15 cellular contexts compared by ENCODE assay signal in genomic region chr6:130928993-130929678, GRCh38.
DNase-seq lines count a peak whose midpoint lies in the region; ATAC-seq, FAIRE-seq and TF ChIP-seq lines count a peak whose summit lies in the region.
"Had no signal": no experiment of that assay in that cellular context is flagged by ENCODE, and none has a peak within 500 bp of the region (broad histone marks: within the 10 kb centered on the region; RNA-seq: fewer than 3 reads in every experiment).

No MANE protein-coding gene starts in this region.

- peak in 4 of 8 donors; percentile 27 to 53 (median 48) for ATAC-seq in heart right ventricle
- ATAC-seq in gastrocnemius medialis = peak; percentile 27 to 73
- ATAC-seq in GM18517 (IDR thresholded peaks at IDR 0.05; ENCODE audit: unreplicated experiment) = no peak
- ATAC-seq: activated CD8-positive, alpha-beta memory T cell treated with anti-CD3 and anti-CD28 coated beads, Interleukin-2, amount 10 ng/mL, durations not matched to agents 7 days and 5 days had no signal

- no peaks in the 10 kb centered on the region for H4K20me1 ChIP-seq in astrocyte (ENCODE audit: insufficient read depth, low read length)

- no peaks in the 10 kb centered on the region for H3K9me3 Mint-ChIP-seq in astrocyte (ENCODE audit: unreplicated experiment)
- no peaks in the 10 kb centered on the region for H3K9me3 Mint-ChIP-seq in activated CD4-positive, alpha-beta memory T cell treated with anti-CD3 and anti-CD28 coated beads, Interleukin-2, amount 10 ng/mL, durations not matched to agents 7 days and 5 days

- H3K27me3 Mint-ChIP-seq in astrocyte (ENCODE audit: low read depth, unreplicated experiment) = no peaks in the 10 kb centered on the region
- no peaks in the 10 kb centered on the region for H3K27me3 Mint-ChIP-seq in activated CD4-positive, alpha-beta memory T cell treated with anti-CD3 and anti-CD28 coated beads, Interleukin-2, amount 10 ng/mL, durations not matched to agents 7 days and 5 days
- H3K27me3 Mint-ChIP-seq: activated CD8-positive, alpha-beta memory T cell treated with anti-CD3 and anti-CD28 coated beads, Interleukin-2, amount 10 ng/mL, durations not matched to agents 7 days and 5 days had no signal

- no peak overlapping the region for H3K4me3 Mint-ChIP-seq in astrocyte (ENCODE audit: unreplicated experiment)
- no peak overlapping the region for H3K4me3 Mint-ChIP-seq in activated CD4-positive, alpha-beta memory T cell treated with anti-CD3 and anti-CD28 coated beads, Interleukin-2, amount 10 ng/mL, durations not matched to agents 7 days and 5 days
- H3K4me3 Mint-ChIP-seq: activated CD8-positive, alpha-beta memory T cell treated with anti-CD3 and anti-CD28 coated beads, Interleukin-2, amount 10 ng/mL, durations not matched to agents 7 days and 5 days; CD4-positive, alpha-beta memory T cell; endodermal cell had no signal

- peak; percentile 54 for FAIRE-seq in astrocyte (lab: Jason Lieb, UNC)

- H3K9ac ChIP-seq in astrocyte (ENCODE audit: low read length) = no peak overlapping the region

- H3K79me2 ChIP-seq in astrocyte (ENCODE audit: insufficient read depth, low read length) = no peaks in the 10 kb centered on the region

- H3K36me3 Mint-ChIP-seq in astrocyte (ENCODE audit: low read depth, unreplicated experiment) = no peaks in the 10 kb centered on the region
- no peaks in the 10 kb centered on the region for H3K36me3 Mint-ChIP-seq in activated CD4-positive, alpha-beta memory T cell treated with anti-CD3 and anti-CD28 coated beads, Interleukin-2, amount 10 ng/mL, durations not matched to agents 7 days and 5 days (ENCODE audit: low read depth)

- H3K27me3 ChIP-seq in astrocyte (ENCODE audit: insufficient read depth, low read length) (no peaks in the 10 kb centered on the region), heart right ventricle (no peaks in the 10 kb centered on the region), gastrocnemius medialis (no peaks in the 10 kb centered on the region), thyroid gland (no peaks in the 10 kb centered on the region)
- H3K27me3 ChIP-seq: SJCRH30, stomach had no signal

- TF ChIP-seq CTCF in astrocyte (IDR thresholded peaks at IDR 0.05; ENCODE audit: insufficient read depth, low read depth, low read length) (no peak), heart right ventricle (IDR thresholded peaks at IDR 0.05) (no peak), gastrocnemius medialis (IDR thresholded peaks at IDR 0.05 in 4 of 5, conservative IDR thresholded peaks at IDR 0.05 in 1 of 5) (no peak), thyroid gland (IDR thresholded peaks at IDR 0.05) (no peak)

- intact Hi-C loops in heart right ventricle (cut with DNase I) (no loop called here), gastrocnemius medialis (cut with DNase I; ENCODE audit: low total_unique reads) (no loop called here), thyroid gland (cut with DNase I) (no loop called here)

- H3K9me3 ChIP-seq in astrocyte (ENCODE audit: insufficient read depth, low read depth, low read length) = no peaks in the 10 kb centered on the region
- H3K9me3 ChIP-seq in heart right ventricle = peaks cover 0 to 10% (median 0%) of the 10 kb centered on the region in 11 donors
- no peaks in the 10 kb centered on the region for H3K9me3 ChIP-seq in gastrocnemius medialis
- no peaks in the 10 kb centered on the region for H3K9me3 ChIP-seq in thyroid gland
- H3K9me3 ChIP-seq: SJCRH30, stomach had no signal

- TF ChIP-seq POLR2A in gastrocnemius medialis (IDR thresholded peaks at IDR 0.05) (no peak), thyroid gland (IDR thresholded peaks at IDR 0.05) (no peak)

- peaks cover 30% of the 10 kb centered on the region for H3K4me1 Mint-ChIP-seq in astrocyte (ENCODE audit: low read depth, unreplicated experiment)
- no peaks in the 10 kb centered on the region for H3K4me1 Mint-ChIP-seq in activated CD4-positive, alpha-beta memory T cell treated with anti-CD3 and anti-CD28 coated beads, Interleukin-2, amount 10 ng/mL, durations not matched to agents 7 days and 5 days
- H3K4me1 Mint-ChIP-seq: activated CD8-positive, alpha-beta memory T cell treated with anti-CD3 and anti-CD28 coated beads, Interleukin-2, amount 10 ng/mL, durations not matched to agents 7 days and 5 days; CD4-positive, alpha-beta memory T cell had no signal

- no peak overlapping the region for H3K27ac ChIP-seq in astrocyte (ENCODE audit: low read depth, low read length)
- H3K27ac ChIP-seq in heart right ventricle = peak overlapping the region in 6 of 10 donors; percentile 7 to 42 (median 20)
- peak overlapping the region in 3 of 4 donors; percentile 37 to 54 (median 40) for H3K27ac ChIP-seq in gastrocnemius medialis
- no peak overlapping the region for H3K27ac ChIP-seq in thyroid gland
- H3K27ac ChIP-seq: SJCRH30 had no signal

- DNase-seq in ELR (ENCODE audit: low read depth) (peak; percentile 52), astrocyte (ENCODE audit: low read depth) (peak; percentile 72), heart right ventricle (no peak), gastrocnemius medialis (no peak), thyroid gland (no peak)
- DNase-seq in stimulated activated CD4-positive, alpha-beta T cell treated with anti-CD3 and anti-CD28 coated beads, Interleukin-2, amount 100 ng/mL, for 48 hours = no peak
- no peak for DNase-seq in activated CD4-positive, alpha-beta memory T cell treated with anti-CD3 and anti-CD28 coated beads, Interleukin-2, amount 10 ng/mL, durations not matched to agents 7 days and 5 days
- DNase-seq: activated CD8-positive, alpha-beta memory T cell treated with anti-CD3 and anti-CD28 coated beads, Interleukin-2, amount 10 ng/mL, durations not matched to agents 7 days and 5 days; CD4-positive, alpha-beta memory T cell; endodermal cell; NCI-H1436 treated with DMSO at 0.1 percent for 48 hours; NCI-H774; SJCRH30; stomach had no signal

- in situ Hi-C loops in gastrocnemius medialis (cut with MboI; ENCODE audit: low sequenced_read_pairs in 4 of 4) = no loop called here

- H3K36me3 ChIP-seq in astrocyte (ENCODE audit: insufficient read depth, low read length) = no peaks in the 10 kb centered on the region
- peaks cover 0 to 25% (median 0%) of the 10 kb centered on the region in 9 donors for H3K36me3 ChIP-seq in heart right ventricle
- H3K36me3 ChIP-seq in gastrocnemius medialis = no peaks in the 10 kb centered on the region
- H3K36me3 ChIP-seq in thyroid gland = no peaks in the 10 kb centered on the region
- H3K36me3 ChIP-seq: stomach had no signal

- 49 to 67% methylated on average over 7 of the region's 7 CpGs for WGBS in heart right ventricle, 2 donors
- WGBS in thyroid gland, 2 donors = 64 to 73% methylated on average over 7 of the region's 7 CpGs

- no peak overlapping the region for H2AFZ ChIP-seq in astrocyte (ENCODE audit: low read depth, low read length)

- no peak overlapping the region for H3K4me3 ChIP-seq in astrocyte (ENCODE audit: insufficient read depth, low read depth, low read length)
- H3K4me3 ChIP-seq in heart right ventricle = no peak overlapping the region
- no peak overlapping the region for H3K4me3 ChIP-seq in gastrocnemius medialis
- H3K4me3 ChIP-seq in thyroid gland (replicated peaks in 1 of 3) = no peak overlapping the region
- H3K4me3 ChIP-seq: SJCRH30, stomach had no signal

- H3K27ac Mint-ChIP-seq in astrocyte (ENCODE audit: unreplicated experiment) = no peak overlapping the region
- no peak overlapping the region for H3K27ac Mint-ChIP-seq in activated CD4-positive, alpha-beta memory T cell treated with anti-CD3 and anti-CD28 coated beads, Interleukin-2, amount 10 ng/mL, durations not matched to agents 7 days and 5 days
- H3K27ac Mint-ChIP-seq: activated CD8-positive, alpha-beta memory T cell treated with anti-CD3 and anti-CD28 coated beads, Interleukin-2, amount 10 ng/mL, durations not matched to agents 7 days and 5 days; CD4-positive, alpha-beta memory T cell; endodermal cell had no signal

- H3K4me1 ChIP-seq in astrocyte (ENCODE audit: insufficient read depth, low read length) (peaks cover 13% of the 10 kb centered on the region), heart right ventricle (peaks cover 0 to 46% (median 23%) of the 10 kb centered on the region in 9 donors), gastrocnemius medialis (peaks cover 12 to 31% of the 10 kb centered on the region in 2 donors), thyroid gland (peaks cover 0 to 8% of the 10 kb centered on the region in 2 donors)

- peak overlapping the region; percentile 64 for H3K4me2 ChIP-seq in astrocyte (ENCODE audit: low read length)

- CTCF ChIA-PET in activated CD4-positive, alpha-beta memory T cell treated with anti-CD3 and anti-CD28 coated beads, Interleukin-2, amount 10 ng/mL, durations not matched to agents 7 days and 5 days (lab: Charles Lee) = no interaction called here

- POLR2A ChIA-PET in activated CD4-positive, alpha-beta memory T cell treated with anti-CD3 and anti-CD28 coated beads, Interleukin-2, amount 10 ng/mL, durations not matched to agents 7 days and 5 days (lab: Charles Lee) = no interaction called here

Comparison
In these comparisons a context has a peak if more than half of its experiments do, and no peak if none do; other contexts are left out.
1. DNase-seq: peak in ELR (single experiment) and astrocyte (single experiment); none in heart right ventricle (0 of 2), gastrocnemius medialis (0 of 2), stimulated activated CD4-positive, alpha-beta T cell treated with anti-CD3 and anti-CD28 coated beads, Interleukin-2, amount 100 ng/mL, for 48 hours (0 of 2), thyroid gland (0 of 2) and activated CD4-positive, alpha-beta memory T cell treated with anti-CD3 and anti-CD28 coated beads, Interleukin-2, amount 10 ng/mL, durations not matched to agents 7 days and 5 days (single experiment).
2. H3K27ac ChIP-seq: peak in heart right ventricle (6 of 10) and gastrocnemius medialis (3 of 4); none in astrocyte (single experiment) and thyroid gland (0 of 3).